In genomic region chr17:5282639-5283217, GRCh38 we compare ENCODE assay signal across 8 cellular contexts. TPM values are rescaled to one million over a fixed set of nuclear protein-coding genes. Genes with fewer than 3 reads are reported as not detected.
A peak's percentile ranks its signal among the peaks of the same experiment; 100 is the strongest.
DNase-seq lines count a peak whose midpoint lies in the region; ATAC-seq and TF ChIP-seq lines count a peak whose summit lies in the region.

No MANE protein-coding gene starts in this region.

- H3K36me3 ChIP-seq in KMS-11 (ENCODE audit: insufficient read depth), result no peaks in the 10 kb centered on the region
- no peaks in the 10 kb centered on the region for H3K36me3 ChIP-seq in parathyroid adenoma (ENCODE audit: control insufficient read depth, insufficient read depth, low read length)
- no peaks in the 10 kb centered on the region for H3K36me3 ChIP-seq in upper lobe of right lung

- H3K79me2 ChIP-seq in KMS-11 (ENCODE audit: insufficient read depth, low read depth) (peaks cover 12% of the 10 kb centered on the region; the same call in 1 of the 2 replicates), parathyroid adenoma (peaks cover 21% of the 10 kb centered on the region)

- DNase-seq in activated CD8-positive, alpha-beta memory T cell treated with anti-CD3 and anti-CD28 coated beads, Interleukin-2, amount 50 U/mL, for 48 hours, result peak; percentile 66
- peak; percentile 19 for DNase-seq in fibroblast of the aortic adventitia (ENCODE audit: low read depth)
- peak; percentile 76 for DNase-seq in upper lobe of right lung
- DNase-seq in GM20000 (ENCODE audit: low spot score), result no peak

- H3K4me3 ChIP-seq in KMS-11 (IDR thresholded peaks at IDR 0.05; ENCODE audit: insufficient read depth, low read depth, low read length) (no peak overlapping the region), fibroblast of the aortic adventitia (ENCODE audit: low read depth, low read length) (peak overlapping the region; percentile 79), parathyroid adenoma (ENCODE audit: low read depth, low read length) (peak overlapping the region; percentile 62), upper lobe of right lung (peak overlapping the region; percentile 69)

- H4K20me1 ChIP-seq in KMS-11 (ENCODE audit: insufficient read depth), result no peaks in the 10 kb centered on the region

- H3K9me3 ChIP-seq in parathyroid adenoma (ENCODE audit: control insufficient read depth, low read length), result no peaks in the 10 kb centered on the region
- H3K9me3 ChIP-seq in upper lobe of right lung, result no peaks in the 10 kb centered on the region

- TF ChIP-seq CTCF in KMS-11 (conservative IDR thresholded peaks at IDR 0.05; ENCODE audit: low read depth, low read length) (no peak), fibroblast of the aortic adventitia (IDR thresholded peaks at IDR 0.05; ENCODE audit: insufficient read depth, low read length) (no peak), parathyroid adenoma (IDR thresholded peaks at IDR 0.05) (no peak), upper lobe of right lung (IDR thresholded peaks at IDR 0.05) (no peak), GM20000 (IDR thresholded peaks at IDR 0.05; ENCODE audit: extremely low read depth, missing control alignments) (no peak)

- H3K27me3 ChIP-seq in KMS-11 (ENCODE audit: insufficient read depth, low read depth) (no peaks in the 10 kb centered on the region), parathyroid adenoma (ENCODE audit: control insufficient read depth, insufficient read depth, low read length) (no peaks in the 10 kb centered on the region), upper lobe of right lung (no peaks in the 10 kb centered on the region)

- H3K27ac ChIP-seq in KMS-11 (no peak overlapping the region; the same call in 1 of the 2 replicates), parathyroid adenoma (peak overlapping the region; percentile 46), upper lobe of right lung (no peak overlapping the region)

- H3K4me1 ChIP-seq in KMS-11 (ENCODE audit: low read depth, poor library complexity, severe bottlenecking), result no peaks in the 10 kb centered on the region
- peaks cover 3% of the 10 kb centered on the region for H3K4me1 ChIP-seq in parathyroid adenoma
- peaks cover 11% of the 10 kb centered on the region for H3K4me1 ChIP-seq in upper lobe of right lung

- H3K9ac ChIP-seq in KMS-11 (peak overlapping the region; percentile 47; the same call in 1 of the 2 replicates), parathyroid adenoma (no peak overlapping the region)

- intact Hi-C loops in upper lobe of right lung (cut with DNase I), result no loop called here

- peak; percentile 3 for ATAC-seq in GM18907 (IDR thresholded peaks at IDR 0.05; ENCODE audit: unreplicated experiment)
- peak; percentile 59 for ATAC-seq in upper lobe of right lung
- no peak for ATAC-seq in GM21447 (IDR thresholded peaks at IDR 0.05; ENCODE audit: unreplicated experiment)

- H2AFZ ChIP-seq in KMS-11 (ENCODE audit: low read depth) (no peak overlapping the region), parathyroid adenoma (peak overlapping the region; percentile 26)

- H3K4me2 ChIP-seq in KMS-11 (peak overlapping the region; percentile 36; the same call in 1 of the 2 replicates), parathyroid adenoma (ENCODE audit: low read length) (peak overlapping the region; percentile 90)

RNA-seq across cellular contexts. Expression of gene RABEP1, which starts 0.6 kb away (rescaled TPM):
- total RNA-seq in fibroblast of the aortic adventitia (ENCODE audit: low replicate concordance), result 43.5 and 81.4 TPM in 2 replicates
- total RNA-seq in upper lobe of right lung, result 43.9 TPM

RNA-seq across cellular contexts. Expression of gene SCIMP, which starts 48.1 kb away (rescaled TPM):
- total RNA-seq in fibroblast of the aortic adventitia (ENCODE audit: low replicate concordance) (not detected in 2 replicates), upper lobe of right lung (24.8 TPM)

Comparison
In these comparisons a context has a peak if more than half of its experiments do, and no peak if none do; other contexts are left out.
1. RNA of gene SCIMP, which starts 48.1 kb away (total RNA-seq): 24.8 TPM in upper lobe of right lung (single experiment); not detected in fibroblast of the aortic adventitia; every median in the first group is over 10 times any median in the second.